ENCODE assay signal across 8 cellular contexts in the genomic region with DNA sequence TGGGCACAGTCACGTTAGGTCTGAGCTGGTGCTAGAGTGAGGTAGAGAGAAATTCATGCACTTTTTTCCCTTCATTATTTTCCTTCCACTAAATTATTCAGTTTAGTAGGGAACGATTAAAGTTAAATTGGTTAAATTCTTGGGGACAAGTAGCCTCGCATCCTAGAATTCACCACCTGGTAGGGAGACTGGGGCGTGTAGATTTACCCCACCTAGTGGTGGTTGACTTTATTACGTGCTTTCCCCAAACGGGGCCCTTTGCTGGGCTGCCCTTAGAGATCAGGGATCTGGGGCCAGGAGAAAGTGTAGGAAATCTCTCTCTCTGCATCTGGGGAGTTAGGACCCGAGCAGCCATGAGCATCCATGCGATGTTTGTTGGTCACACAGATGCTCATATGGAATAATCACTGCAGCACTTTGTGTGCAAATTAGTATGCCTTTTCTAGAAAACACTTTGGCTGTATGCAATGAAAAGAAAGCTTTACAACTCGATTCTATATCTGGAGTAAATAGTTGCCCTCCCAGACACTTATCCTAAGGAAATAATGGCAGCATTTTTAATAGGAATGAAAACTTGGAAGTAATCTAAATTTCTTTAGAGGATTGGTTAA.
DNase-seq lines count a peak whose midpoint lies in the region; TF ChIP-seq lines count a peak whose summit lies in the region.

No MANE protein-coding gene starts in this region.

- H3K4me1 ChIP-seq in trophoblast cell (ENCODE audit: control insufficient read depth in 1 of 2, insufficient read depth in 2 of 2, low read length in 2 of 2), result no peaks in the 10 kb centered on the region

- H3K27ac ChIP-seq in RWPE1 (no peak overlapping the region), trophoblast cell (ENCODE audit: low read depth, low read length) (no peak overlapping the region)

- no peaks in the 10 kb centered on the region for H3K79me2 ChIP-seq in trophoblast cell (ENCODE audit: control insufficient read depth, insufficient read depth, low read length, poor library complexity)

- no peaks in the 10 kb centered on the region for H3K27me3 Mint-ChIP-seq in activated CD4-positive, alpha-beta T cell treated with anti-CD3 and anti-CD28 coated beads, Interleukin-2, amount 10 ng/mL, durations not matched to agents 24 days and 14 days

- H3K4me1 Mint-ChIP-seq in activated CD4-positive, alpha-beta T cell treated with anti-CD3 and anti-CD28 coated beads, Interleukin-2, amount 10 ng/mL, durations not matched to agents 24 days and 14 days, result no peaks in the 10 kb centered on the region

- H3K79me1 ChIP-seq in trophoblast cell (ENCODE audit: low read length), result no peaks in the 10 kb centered on the region

- no peak overlapping the region for H2BK120ac ChIP-seq in trophoblast cell (ENCODE audit: insufficient read depth, low read length, poor library complexity)

- no peak overlapping the region for H3K23ac ChIP-seq in trophoblast cell (ENCODE audit: low read length)

- no peaks in the 10 kb centered on the region for H3K9me3 ChIP-seq in trophoblast cell (ENCODE audit: insufficient read depth, low read depth, low read length)

- no peaks in the 10 kb centered on the region for H3K36me3 ChIP-seq in trophoblast cell (ENCODE audit: control insufficient read depth in 1 of 2, insufficient read depth in 2 of 2, low read length in 2 of 2)

- no peaks in the 10 kb centered on the region for H3K27me3 ChIP-seq in trophoblast cell (ENCODE audit: insufficient read depth, low read length)

- H3K4me2 ChIP-seq in trophoblast cell (ENCODE audit: low read length), result no peak overlapping the region

- intact Hi-C loops in activated CD4-positive, alpha-beta T cell treated with anti-CD3 and anti-CD28 coated beads, Interleukin-2, amount 10 ng/mL, durations not matched to agents 24 days and 14 days (cut with micrococcal nuclease), result no loop called here

- peak; percentile 77 for DNase-seq in activated CD4-positive, alpha-beta T cell treated with anti-CD3 and anti-CD28 coated beads, Interleukin-2, amount 10 ng/mL, durations not matched to agents 24 days and 14 days
- no peak for DNase-seq in activated CD4-positive, alpha-beta T cell treated with anti-CD3 and anti-CD28 coated beads, Interleukin-2, amount 50 U/mL, for 4 hours
- DNase-seq in HFF-Myc (ENCODE audit: extremely low read depth, low read depth) (no peak), RWPE1 (ENCODE audit: low spot score) (peak; percentile 69), erythroblast (lab: John Stamatoyannopoulos, UW) (peak; percentile 24 to 44), trophoblast cell (peak; percentile 14 to 61), dedifferentiated amniotic fluid mesenchymal stem cell (ENCODE audit: extremely low spot score) (no peak), midbrain (lab: John Stamatoyannopoulos, UW) (no peak)

- no peak overlapping the region for H3K18ac ChIP-seq in trophoblast cell (ENCODE audit: low read length)

- no peak overlapping the region for H3K9ac ChIP-seq in trophoblast cell (ENCODE audit: low read length)

- no peak overlapping the region for H3K4ac ChIP-seq in trophoblast cell (ENCODE audit: low read depth, low read length)

- no peaks in the 10 kb centered on the region for H3K9me3 Mint-ChIP-seq in activated CD4-positive, alpha-beta T cell treated with anti-CD3 and anti-CD28 coated beads, Interleukin-2, amount 10 ng/mL, durations not matched to agents 24 days and 14 days

- POLR2A ChIA-PET in RWPE1 (lab: Yijun Ruan, JAX; ENCODE audit: low non-redundant PET), result no interaction called here

- no peak overlapping the region for H4K8ac ChIP-seq in trophoblast cell (ENCODE audit: low read depth, low read length)

- TF ChIP-seq CTCF in HFF-Myc (IDR thresholded peaks at IDR 0.05; ENCODE audit: low read depth, low read length, missing control alignments) (peak; percentile 79), RWPE1 (conservative IDR thresholded peaks at IDR 0.05; ENCODE audit: low read depth) (peak; percentile 72)

- WGBS in trophoblast cell (ENCODE audit: extremely low coverage, insufficient coverage, insufficient read length), result no CpG with 5 or more reads among the region's 9 CpGs

- H3K4me3 ChIP-seq in HFF-Myc (replicated peaks; ENCODE audit: low read depth, low read length), result no peak overlapping the region
- H3K4me3 ChIP-seq in trophoblast cell (ENCODE audit: low read depth, low read length), result no peak overlapping the region

- H3K36me3 Mint-ChIP-seq in activated CD4-positive, alpha-beta T cell treated with anti-CD3 and anti-CD28 coated beads, Interleukin-2, amount 10 ng/mL, durations not matched to agents 24 days and 14 days (ENCODE audit: low read depth), result no peaks in the 10 kb centered on the region

- no peak overlapping the region for H2BK5ac ChIP-seq in trophoblast cell (ENCODE audit: low read depth, low read length, poor library complexity)

- H3K27ac Mint-ChIP-seq in activated CD4-positive, alpha-beta T cell treated with anti-CD3 and anti-CD28 coated beads, Interleukin-2, amount 10 ng/mL, durations not matched to agents 24 days and 14 days, result no peak overlapping the region

- H2AFZ ChIP-seq in trophoblast cell (ENCODE audit: insufficient read depth, low read length, poor library complexity), result no peak overlapping the region

- CTCF ChIA-PET in RWPE1 (lab: Yijun Ruan, JAX), result interaction anchor here (0.6 to 1.4 kb wide), 8 partner anchors 8 to 95 kb away, joined by 3 to 8 read pairs (median 4); no protein-coding TSS in a partner anchor

- no peak overlapping the region for H4K12ac ChIP-seq in trophoblast cell (ENCODE audit: low read depth, low read length)

- no peak overlapping the region for H2BK12ac ChIP-seq in trophoblast cell (ENCODE audit: low read length)

- H3K14ac ChIP-seq in trophoblast cell (ENCODE audit: low read length), result no peak overlapping the region

- no peak overlapping the region for H3K4me3 Mint-ChIP-seq in activated CD4-positive, alpha-beta T cell treated with anti-CD3 and anti-CD28 coated beads, Interleukin-2, amount 10 ng/mL, durations not matched to agents 24 days and 14 days

- no peak overlapping the region for H2AK5ac ChIP-seq in trophoblast cell (ENCODE audit: low read length)

- no peak overlapping the region for H4K91ac ChIP-seq in trophoblast cell (ENCODE audit: low read depth, low read length)

- TF ChIP-seq POLR2A in erythroblast (IDR thresholded peaks at IDR 0.05; ENCODE audit: low read length), result no peak

Comparison
In these comparisons a context has a peak if more than half of its experiments do, and no peak if none do; other contexts are left out.
1. DNase-seq: peak in activated CD4-positive, alpha-beta T cell treated with anti-CD3 and anti-CD28 coated beads, Interleukin-2, amount 10 ng/mL, durations not matched to agents 24 days and 14 days (single experiment), RWPE1 (single experiment), erythroblast (2 of 2) and trophoblast cell (2 of 2); none in activated CD4-positive, alpha-beta T cell treated with anti-CD3 and anti-CD28 coated beads, Interleukin-2, amount 50 U/mL, for 4 hours (0 of 2), HFF-Myc (single experiment), dedifferentiated amniotic fluid mesenchymal stem cell (single experiment) and midbrain (single experiment).